ENCODE assay signal across 1 cellular context in the genomic region with DNA sequence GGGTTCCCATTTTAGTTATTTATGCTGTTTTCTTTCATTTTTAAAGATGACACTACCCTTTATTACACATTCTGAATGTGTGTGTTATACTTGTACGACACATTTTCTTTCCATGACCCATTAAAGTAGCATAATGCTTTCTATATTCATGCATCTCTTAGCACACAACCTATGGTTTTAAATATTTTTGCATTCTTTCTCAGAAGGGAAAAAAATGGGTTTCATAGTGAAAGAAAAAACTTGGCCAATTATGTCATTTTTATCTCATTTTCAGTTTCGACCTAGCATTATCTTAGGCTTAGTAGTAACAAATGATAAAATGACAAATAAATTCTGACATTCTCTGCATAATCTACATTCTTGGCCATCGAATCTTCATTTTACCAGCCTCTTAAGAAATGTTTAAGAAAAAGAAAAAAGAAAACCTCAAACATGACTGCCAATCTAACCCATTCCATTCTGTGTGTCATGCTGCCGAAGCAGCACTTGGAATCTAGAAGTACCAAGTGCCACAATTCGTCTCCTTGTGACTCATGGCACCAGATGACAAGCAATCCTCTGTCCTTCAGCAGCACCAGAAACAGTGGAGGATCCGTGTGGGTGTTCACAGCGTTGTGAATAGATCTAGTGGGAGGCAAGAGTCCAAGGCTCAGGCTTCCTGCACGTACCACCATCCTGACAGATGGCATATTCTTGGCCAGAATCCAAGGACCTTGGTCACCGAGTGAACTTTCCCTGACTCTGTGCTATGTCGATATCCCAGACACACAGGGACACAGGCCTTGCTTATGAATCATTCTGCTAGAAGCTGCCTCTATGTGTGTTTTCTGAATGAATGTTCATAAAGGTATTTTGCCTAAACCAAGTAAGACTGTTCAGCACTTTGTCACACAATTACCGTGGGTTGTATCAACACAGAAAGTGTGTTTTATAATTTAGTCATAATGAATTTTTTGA.
A peak's percentile ranks its signal among the peaks of the same experiment; 100 is the strongest.
TF ChIP-seq lines count a peak whose summit lies in the region.

No MANE protein-coding gene starts in this region.

TF ChIP-seq in HepG2, 621 proteins besides CTCF, POLR2A, EP300 and RAD21 (continued from another document and continues in another):
- TF ChIP-seq, protein P1, sequence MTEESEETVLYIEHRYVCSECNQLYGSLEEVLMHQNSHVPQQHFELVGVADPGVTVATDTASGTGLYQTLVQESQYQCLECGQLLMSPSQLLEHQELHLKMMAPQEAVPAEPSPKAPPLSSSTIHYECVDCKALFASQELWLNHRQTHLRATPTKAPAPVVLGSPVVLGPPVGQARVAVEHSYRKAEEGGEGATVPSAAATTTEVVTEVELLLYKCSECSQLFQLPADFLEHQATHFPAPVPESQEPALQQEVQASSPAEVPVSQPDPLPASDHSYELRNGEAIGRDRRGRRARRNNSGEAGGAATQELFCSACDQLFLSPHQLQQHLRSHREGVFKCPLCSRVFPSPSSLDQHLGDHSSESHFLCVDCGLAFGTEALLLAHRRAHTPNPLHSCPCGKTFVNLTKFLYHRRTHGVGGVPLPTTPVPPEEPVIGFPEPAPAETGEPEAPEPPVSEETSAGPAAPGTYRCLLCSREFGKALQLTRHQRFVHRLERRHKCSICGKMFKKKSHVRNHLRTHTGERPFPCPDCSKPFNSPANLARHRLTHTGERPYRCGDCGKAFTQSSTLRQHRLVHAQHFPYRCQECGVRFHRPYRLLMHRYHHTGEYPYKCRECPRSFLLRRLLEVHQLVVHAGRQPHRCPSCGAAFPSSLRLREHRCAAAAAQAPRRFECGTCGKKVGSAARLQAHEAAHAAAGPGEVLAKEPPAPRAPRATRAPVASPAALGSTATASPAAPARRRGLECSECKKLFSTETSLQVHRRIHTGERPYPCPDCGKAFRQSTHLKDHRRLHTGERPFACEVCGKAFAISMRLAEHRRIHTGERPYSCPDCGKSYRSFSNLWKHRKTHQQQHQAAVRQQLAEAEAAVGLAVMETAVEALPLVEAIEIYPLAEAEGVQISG (CRISPR knock-in tag; IDR thresholded peaks at IDR 0.05) = peak; percentile 75
- TF ChIP-seq ZFP41 (CRISPR knock-in tag; IDR thresholded peaks at IDR 0.05; ENCODE audit: borderline replicate concordance) (no peak), DNMT1 (CRISPR knock-in tag; IDR thresholded peaks at IDR 0.05) (0 out of 2 replicates have a peak, but pooled peaks have one; percentile 51), RFXAP (CRISPR knock-in tag; IDR thresholded peaks at IDR 0.05; ENCODE audit: borderline replicate concordance) (0 out of 2 replicates have a peak, but pooled peaks have one; percentile 63), SMAD3 (CRISPR knock-in tag; IDR thresholded peaks at IDR 0.05) (peak; percentile 69; the same call in 1 of the 2 replicates), ZNF264 (CRISPR knock-in tag; IDR thresholded peaks at IDR 0.05) (peak; percentile 82; the same call in 1 of the 2 replicates), HNRNPH1 (optimal IDR thresholded peaks at IDR 0.05; ENCODE audit: low read depth, low read length) (no peak), ZFX (CRISPR knock-in tag; IDR thresholded peaks at IDR 0.05; ENCODE audit: low read depth) (peak; percentile 78), KAT2B (IDR thresholded peaks at IDR 0.05; ENCODE audit: borderline replicate concordance, low read depth, low read length) (no peak), HMG20A (CRISPR knock-in tag; IDR thresholded peaks at IDR 0.05; ENCODE audit: borderline replicate concordance) (peak; percentile 94; the same call in 1 of the 2 replicates), BRD4 (CRISPR knock-in tag; IDR thresholded peaks at IDR 0.05) (peak; percentile 92), ZNF256 (CRISPR knock-in tag; conservative IDR thresholded peaks at IDR 0.05) (no peak), HDAC2 (CRISPR knock-in tag; IDR thresholded peaks at IDR 0.05) (peak; percentile 95), CBX5 (CRISPR knock-in tag; IDR thresholded peaks at IDR 0.05; ENCODE audit: borderline replicate concordance) (peak; percentile 95; the same call in 1 of the 2 replicates), CREM (IDR thresholded peaks at IDR 0.05) (peak; percentile 60), CREM (CRISPR knock-in tag; IDR thresholded peaks at IDR 0.05) (no peak), TAF1 (CRISPR knock-in tag; IDR thresholded peaks at IDR 0.05) (no peak), EEA1 (CRISPR knock-in tag; IDR thresholded peaks at IDR 0.05; ENCODE audit: borderline replicate concordance) (no peak), ARID2 (CRISPR knock-in tag; IDR thresholded peaks at IDR 0.05; ENCODE audit: borderline replicate concordance) (no peak), ISX (CRISPR knock-in tag; conservative IDR thresholded peaks at IDR 0.05) (no peak), ZSCAN12 (CRISPR knock-in tag; IDR thresholded peaks at IDR 0.05) (no peak), ZNF607 (CRISPR knock-in tag; IDR thresholded peaks at IDR 0.05; ENCODE audit: borderline replicate concordance) (peak; percentile 41; the same call in 1 of the 2 replicates), U2AF2 (IDR thresholded peaks at IDR 0.05; ENCODE audit: low read depth, low read length) (no peak), RARA (CRISPR knock-in tag; IDR thresholded peaks at IDR 0.05) (peak; percentile 100), MBD4 (IDR thresholded peaks at IDR 0.05; ENCODE audit: borderline replicate concordance, low read length) (no peak), SMARCE1 (IDR thresholded peaks at IDR 0.05; ENCODE audit: borderline replicate concordance) (no peak)
- TF ChIP-seq, protein P2, sequence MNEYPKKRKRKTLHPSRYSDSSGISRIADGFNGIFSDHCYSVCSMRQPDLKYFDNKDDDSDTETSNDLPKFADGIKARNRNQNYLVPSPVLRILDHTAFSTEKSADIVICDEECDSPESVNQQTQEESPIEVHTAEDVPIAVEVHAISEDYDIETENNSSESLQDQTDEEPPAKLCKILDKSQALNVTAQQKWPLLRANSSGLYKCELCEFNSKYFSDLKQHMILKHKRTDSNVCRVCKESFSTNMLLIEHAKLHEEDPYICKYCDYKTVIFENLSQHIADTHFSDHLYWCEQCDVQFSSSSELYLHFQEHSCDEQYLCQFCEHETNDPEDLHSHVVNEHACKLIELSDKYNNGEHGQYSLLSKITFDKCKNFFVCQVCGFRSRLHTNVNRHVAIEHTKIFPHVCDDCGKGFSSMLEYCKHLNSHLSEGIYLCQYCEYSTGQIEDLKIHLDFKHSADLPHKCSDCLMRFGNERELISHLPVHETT (CRISPR knock-in tag; conservative IDR thresholded peaks at IDR 0.05) = no peak; the same call in 1 of the 2 replicates
- TF ChIP-seq, protein P3, sequence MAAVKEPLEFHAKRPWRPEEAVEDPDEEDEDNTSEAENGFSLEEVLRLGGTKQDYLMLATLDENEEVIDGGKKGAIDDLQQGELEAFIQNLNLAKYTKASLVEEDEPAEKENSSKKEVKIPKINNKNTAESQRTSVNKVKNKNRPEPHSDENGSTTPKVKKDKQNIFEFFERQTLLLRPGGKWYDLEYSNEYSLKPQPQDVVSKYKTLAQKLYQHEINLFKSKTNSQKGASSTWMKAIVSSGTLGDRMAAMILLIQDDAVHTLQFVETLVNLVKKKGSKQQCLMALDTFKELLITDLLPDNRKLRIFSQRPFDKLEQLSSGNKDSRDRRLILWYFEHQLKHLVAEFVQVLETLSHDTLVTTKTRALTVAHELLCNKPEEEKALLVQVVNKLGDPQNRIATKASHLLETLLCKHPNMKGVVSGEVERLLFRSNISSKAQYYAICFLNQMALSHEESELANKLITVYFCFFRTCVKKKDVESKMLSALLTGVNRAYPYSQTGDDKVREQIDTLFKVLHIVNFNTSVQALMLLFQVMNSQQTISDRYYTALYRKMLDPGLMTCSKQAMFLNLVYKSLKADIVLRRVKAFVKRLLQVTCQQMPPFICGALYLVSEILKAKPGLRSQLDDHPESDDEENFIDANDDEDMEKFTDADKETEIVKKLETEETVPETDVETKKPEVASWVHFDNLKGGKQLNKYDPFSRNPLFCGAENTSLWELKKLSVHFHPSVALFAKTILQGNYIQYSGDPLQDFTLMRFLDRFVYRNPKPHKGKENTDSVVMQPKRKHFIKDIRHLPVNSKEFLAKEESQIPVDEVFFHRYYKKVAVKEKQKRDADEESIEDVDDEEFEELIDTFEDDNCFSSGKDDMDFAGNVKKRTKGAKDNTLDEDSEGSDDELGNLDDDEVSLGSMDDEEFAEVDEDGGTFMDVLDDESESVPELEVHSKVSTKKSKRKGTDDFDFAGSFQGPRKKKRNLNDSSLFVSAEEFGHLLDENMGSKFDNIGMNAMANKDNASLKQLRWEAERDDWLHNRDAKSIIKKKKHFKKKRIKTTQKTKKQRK (IDR thresholded peaks at IDR 0.05; ENCODE audit: low read length) = no peak
- TF ChIP-seq, protein P4, sequence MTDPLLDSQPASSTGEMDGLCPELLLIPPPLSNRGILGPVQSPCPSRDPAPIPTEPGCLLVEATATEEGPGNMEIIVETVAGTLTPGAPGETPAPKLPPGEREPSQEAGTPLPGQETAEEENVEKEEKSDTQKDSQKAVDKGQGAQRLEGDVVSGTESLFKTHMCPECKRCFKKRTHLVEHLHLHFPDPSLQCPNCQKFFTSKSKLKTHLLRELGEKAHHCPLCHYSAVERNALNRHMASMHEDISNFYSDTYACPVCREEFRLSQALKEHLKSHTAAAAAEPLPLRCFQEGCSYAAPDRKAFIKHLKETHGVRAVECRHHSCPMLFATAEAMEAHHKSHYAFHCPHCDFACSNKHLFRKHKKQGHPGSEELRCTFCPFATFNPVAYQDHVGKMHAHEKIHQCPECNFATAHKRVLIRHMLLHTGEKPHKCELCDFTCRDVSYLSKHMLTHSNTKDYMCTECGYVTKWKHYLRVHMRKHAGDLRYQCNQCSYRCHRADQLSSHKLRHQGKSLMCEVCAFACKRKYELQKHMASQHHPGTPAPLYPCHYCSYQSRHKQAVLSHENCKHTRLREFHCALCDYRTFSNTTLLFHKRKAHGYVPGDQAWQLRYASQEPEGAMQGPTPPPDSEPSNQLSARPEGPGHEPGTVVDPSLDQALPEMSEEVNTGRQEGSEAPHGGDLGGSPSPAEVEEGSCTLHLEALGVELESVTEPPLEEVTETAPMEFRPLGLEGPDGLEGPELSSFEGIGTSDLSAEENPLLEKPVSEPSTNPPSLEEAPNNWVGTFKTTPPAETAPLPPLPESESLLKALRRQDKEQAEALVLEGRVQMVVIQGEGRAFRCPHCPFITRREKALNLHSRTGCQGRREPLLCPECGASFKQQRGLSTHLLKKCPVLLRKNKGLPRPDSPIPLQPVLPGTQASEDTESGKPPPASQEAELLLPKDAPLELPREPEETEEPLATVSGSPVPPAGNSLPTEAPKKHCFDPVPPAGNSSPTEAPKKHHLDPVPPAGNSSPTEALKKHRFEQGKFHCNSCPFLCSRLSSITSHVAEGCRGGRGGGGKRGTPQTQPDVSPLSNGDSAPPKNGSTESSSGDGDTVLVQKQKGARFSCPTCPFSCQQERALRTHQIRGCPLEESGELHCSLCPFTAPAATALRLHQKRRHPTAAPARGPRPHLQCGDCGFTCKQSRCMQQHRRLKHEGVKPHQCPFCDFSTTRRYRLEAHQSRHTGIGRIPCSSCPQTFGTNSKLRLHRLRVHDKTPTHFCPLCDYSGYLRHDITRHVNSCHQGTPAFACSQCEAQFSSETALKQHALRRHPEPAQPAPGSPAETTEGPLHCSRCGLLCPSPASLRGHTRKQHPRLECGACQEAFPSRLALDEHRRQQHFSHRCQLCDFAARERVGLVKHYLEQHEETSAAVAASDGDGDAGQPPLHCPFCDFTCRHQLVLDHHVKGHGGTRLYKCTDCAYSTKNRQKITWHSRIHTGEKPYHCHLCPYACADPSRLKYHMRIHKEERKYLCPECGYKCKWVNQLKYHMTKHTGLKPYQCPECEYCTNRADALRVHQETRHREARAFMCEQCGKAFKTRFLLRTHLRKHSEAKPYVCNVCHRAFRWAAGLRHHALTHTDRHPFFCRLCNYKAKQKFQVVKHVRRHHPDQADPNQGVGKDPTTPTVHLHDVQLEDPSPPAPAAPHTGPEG (CRISPR knock-in tag; IDR thresholded peaks at IDR 0.05) = no peak
- TF ChIP-seq, protein P5, sequence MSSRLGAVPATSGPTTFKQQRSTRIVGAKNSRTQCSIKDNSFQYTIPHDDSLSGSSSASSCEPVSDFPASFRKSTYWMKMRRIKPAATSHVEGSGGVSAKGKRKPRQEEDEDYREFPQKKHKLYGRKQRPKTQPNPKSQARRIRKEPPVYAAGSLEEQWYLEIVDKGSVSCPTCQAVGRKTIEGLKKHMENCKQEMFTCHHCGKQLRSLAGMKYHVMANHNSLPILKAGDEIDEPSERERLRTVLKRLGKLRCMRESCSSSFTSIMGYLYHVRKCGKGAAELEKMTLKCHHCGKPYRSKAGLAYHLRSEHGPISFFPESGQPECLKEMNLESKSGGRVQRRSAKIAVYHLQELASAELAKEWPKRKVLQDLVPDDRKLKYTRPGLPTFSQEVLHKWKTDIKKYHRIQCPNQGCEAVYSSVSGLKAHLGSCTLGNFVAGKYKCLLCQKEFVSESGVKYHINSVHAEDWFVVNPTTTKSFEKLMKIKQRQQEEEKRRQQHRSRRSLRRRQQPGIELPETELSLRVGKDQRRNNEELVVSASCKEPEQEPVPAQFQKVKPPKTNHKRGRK (CRISPR knock-in tag; IDR thresholded peaks at IDR 0.05) = no peak
- TF ChIP-seq, protein P6, sequence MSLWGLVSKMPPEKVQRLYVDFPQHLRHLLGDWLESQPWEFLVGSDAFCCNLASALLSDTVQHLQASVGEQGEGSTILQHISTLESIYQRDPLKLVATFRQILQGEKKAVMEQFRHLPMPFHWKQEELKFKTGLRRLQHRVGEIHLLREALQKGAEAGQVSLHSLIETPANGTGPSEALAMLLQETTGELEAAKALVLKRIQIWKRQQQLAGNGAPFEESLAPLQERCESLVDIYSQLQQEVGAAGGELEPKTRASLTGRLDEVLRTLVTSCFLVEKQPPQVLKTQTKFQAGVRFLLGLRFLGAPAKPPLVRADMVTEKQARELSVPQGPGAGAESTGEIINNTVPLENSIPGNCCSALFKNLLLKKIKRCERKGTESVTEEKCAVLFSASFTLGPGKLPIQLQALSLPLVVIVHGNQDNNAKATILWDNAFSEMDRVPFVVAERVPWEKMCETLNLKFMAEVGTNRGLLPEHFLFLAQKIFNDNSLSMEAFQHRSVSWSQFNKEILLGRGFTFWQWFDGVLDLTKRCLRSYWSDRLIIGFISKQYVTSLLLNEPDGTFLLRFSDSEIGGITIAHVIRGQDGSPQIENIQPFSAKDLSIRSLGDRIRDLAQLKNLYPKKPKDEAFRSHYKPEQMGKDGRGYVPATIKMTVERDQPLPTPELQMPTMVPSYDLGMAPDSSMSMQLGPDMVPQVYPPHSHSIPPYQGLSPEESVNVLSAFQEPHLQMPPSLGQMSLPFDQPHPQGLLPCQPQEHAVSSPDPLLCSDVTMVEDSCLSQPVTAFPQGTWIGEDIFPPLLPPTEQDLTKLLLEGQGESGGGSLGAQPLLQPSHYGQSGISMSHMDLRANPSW (CRISPR knock-in tag; IDR thresholded peaks at IDR 0.05; ENCODE audit: borderline replicate concordance) = peak; percentile 63; the same call in 1 of the 2 replicates
